Comparison of ENCODE assay signal across 16 cellular contexts in the genomic region with DNA sequence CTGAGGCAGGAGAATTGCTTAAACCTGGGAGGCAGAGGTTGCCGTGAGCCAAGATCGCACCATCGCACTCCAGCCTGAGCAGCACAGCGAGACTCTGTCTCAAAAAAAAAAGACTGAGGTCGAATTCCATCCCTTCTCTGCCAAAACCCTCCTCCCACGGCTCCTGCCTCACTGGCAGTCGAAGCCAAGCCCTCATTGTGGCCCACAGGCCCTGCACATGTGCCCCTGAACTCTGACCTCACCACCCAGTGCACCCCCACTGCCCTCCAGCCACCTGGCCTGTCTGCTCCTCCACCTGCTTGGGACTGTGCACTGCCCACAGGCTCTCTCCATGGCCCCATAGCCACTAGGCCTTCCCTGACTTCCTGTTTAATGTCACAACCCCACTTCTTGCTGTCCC. TPM values are rescaled to one million over a fixed set of nuclear protein-coding genes. Genes with fewer than 3 reads are reported as not detected.
DNase-seq lines count a peak whose midpoint lies in the region; ATAC-seq and TF ChIP-seq lines count a peak whose summit lies in the region.
"Had no signal": no experiment of that assay in that cellular context is flagged by ENCODE, and none has a peak within 500 bp of the region (broad histone marks: within the 10 kb centered on the region; RNA-seq: fewer than 3 reads in every experiment).

No MANE protein-coding gene starts in this region.

- no peak overlapping the region for H3K4me3 ChIP-seq in CD4-positive, CD25-positive, alpha-beta regulatory T cell (ENCODE audit: low read depth, low read length)
- H3K4me3 ChIP-seq in HEK293 (ENCODE audit: low read depth, low read length) (no peak overlapping the region), testis (no peak overlapping the region)
- H3K4me3 ChIP-seq: GM23248, HAP-1 had no signal

- H3K36me3 Mint-ChIP-seq in CD4-positive, CD25-positive, alpha-beta regulatory T cell = no peaks in the 10 kb centered on the region
- H3K36me3 Mint-ChIP-seq: IgD-negative memory B cell had no signal

- no peak overlapping the region for H3K27ac ChIP-seq in CD4-positive, CD25-positive, alpha-beta regulatory T cell (ENCODE audit: insufficient read depth, low read length, poor library complexity, severe bottlenecking)
- H3K27ac ChIP-seq in HEK293 (ENCODE audit: extremely low read depth, low read depth, low read length) (no peak overlapping the region), testis (no peak overlapping the region)
- H3K27ac ChIP-seq: GM23248 had no signal

- H3K27me3 ChIP-seq in CD4-positive, CD25-positive, alpha-beta regulatory T cell (ENCODE audit: control insufficient read depth, insufficient read depth, low read length) = no peaks in the 10 kb centered on the region
- H3K27me3 ChIP-seq in testis = no peaks in the 10 kb centered on the region
- H3K27me3 ChIP-seq: BE2C had no signal

- no peaks in the 10 kb centered on the region for H3K36me3 ChIP-seq in CD4-positive, CD25-positive, alpha-beta regulatory T cell (ENCODE audit: control insufficient read depth, insufficient read depth, low read length)
- H3K36me3 ChIP-seq in HEK293 (ENCODE audit: control insufficient read depth in 2 of 2, insufficient read depth in 1 of 2, low read length in 2 of 2) = no peaks in the 10 kb centered on the region
- no peaks in the 10 kb centered on the region for H3K36me3 ChIP-seq in testis (ENCODE audit: low read depth, missing control alignments)
- H3K36me3 ChIP-seq: BE2C, HAP-1 had no signal

- POLR2A ChIA-PET in HEK293 (lab: Yijun Ruan, JAX) = no interaction called here

- H3K27ac Mint-ChIP-seq in CD4-positive, CD25-positive, alpha-beta regulatory T cell = peak overlapping the region in 2 of 3 donors; percentile 33 to 62
- H3K27ac Mint-ChIP-seq: CD4-positive, alpha-beta T cell; IgD-negative memory B cell had no signal

- no peak for TF ChIP-seq POLR2A in testis (IDR thresholded peaks at IDR 0.05)

- H3K4me1 ChIP-seq in CD4-positive, CD25-positive, alpha-beta regulatory T cell (ENCODE audit: control insufficient read depth, insufficient read depth, low read length, poor library complexity, severe bottlenecking) = no peaks in the 10 kb centered on the region
- H3K4me1 ChIP-seq in HEK293 (ENCODE audit: control insufficient read depth, insufficient read depth, low read length) (no peaks in the 10 kb centered on the region), testis (no peaks in the 10 kb centered on the region)
- H3K4me1 ChIP-seq: BE2C, Caco-2, HAP-1 had no signal

- intact Hi-C loops in testis (cut with DNase I; ENCODE audit: low total_unique reads) = no loop called here

- H3K4me3 Mint-ChIP-seq in CD4-positive, CD25-positive, alpha-beta regulatory T cell = no peak overlapping the region
- H3K4me3 Mint-ChIP-seq: CD4-positive, alpha-beta T cell had no signal

- no peak for TF ChIP-seq CTCF in HEK293 (tag by site-specific recombination; IDR thresholded peaks at IDR 0.05)
- TF ChIP-seq CTCF in testis (IDR thresholded peaks at IDR 0.05) = no peak

- ATAC-seq in CD4-positive, CD25-positive, alpha-beta regulatory T cell (ENCODE audit: low read depth in 2 of 2) = no peak
- ATAC-seq in left lobe of liver = peak; percentile 78

- WGBS in testis, 2 donors = 78 to 80% methylated on average over 7 of the region's 7 CpGs

- H3K9me3 Mint-ChIP-seq in CD4-positive, CD25-positive, alpha-beta regulatory T cell = peaks cover 0 to 4% (median 0%) of the 10 kb centered on the region in 7 donors

- CTCF ChIA-PET in HEK293 (lab: Yijun Ruan, JAX) = interaction anchor here (0.8 kb wide), 1 partner anchor 14 kb away, joined by 3 read pairs; no protein-coding TSS in a partner anchor

- DNase-seq in CD4-positive, CD25-positive, alpha-beta regulatory T cell = no peak
- DNase-seq in left lobe of liver (ENCODE audit: low spot score) = peak; percentile 96
- DNase-seq in myocyte (ENCODE audit: low read depth) = peak; percentile 13
- DNase-seq in NK-92 (lab: John Stamatoyannopoulos, UW; ENCODE audit: unreplicated experiment) = no peak
- DNase-seq in NCI-H1092 treated with DMSO at 0.1 percent for 48 hours (lab: John Stamatoyannopoulos, UW) = no peak
- DNase-seq in T-helper 9 cell = no peak
- no peak for DNase-seq in testis
- DNase-seq: ACHN; BE2C; C1 segment of cervical spinal cord; Caco-2; CD4-positive, alpha-beta T cell; GM23248 had no signal

- no peaks in the 10 kb centered on the region for H3K27me3 Mint-ChIP-seq in CD4-positive, CD25-positive, alpha-beta regulatory T cell
- H3K27me3 Mint-ChIP-seq: CD4-positive, alpha-beta T cell had no signal

- no peaks in the 10 kb centered on the region for H3K9me3 ChIP-seq in CD4-positive, CD25-positive, alpha-beta regulatory T cell (ENCODE audit: control insufficient read depth in 2 of 2, low read length in 2 of 2)
- no peaks in the 10 kb centered on the region for H3K9me3 ChIP-seq in HEK293 (ENCODE audit: control insufficient read depth, insufficient read depth, low read depth, low read length)
- no peaks in the 10 kb centered on the region for H3K9me3 ChIP-seq in testis
- H3K9me3 ChIP-seq: BE2C had no signal

- H3K4me1 Mint-ChIP-seq in CD4-positive, CD25-positive, alpha-beta regulatory T cell = no peaks in the 10 kb centered on the region

TF ChIP-seq in HEK293, 187 proteins besides CTCF, POLR2A, EP300 and RAD21:
- no peak for TF ChIP-seq ZBTB8A (tag by site-specific recombination; IDR thresholded peaks at IDR 0.05)
- TF ChIP-seq EGR2 (tag by site-specific recombination; IDR thresholded peaks at IDR 0.05; ENCODE audit: low read depth) = 0 out of 2 replicates have a peak, but pooled peaks have one; percentile 37
- TF ChIP-seq GLI2 (tag by site-specific recombination; IDR thresholded peaks at IDR 0.05; ENCODE audit: borderline replicate concordance, low read depth) = no peak
- TF ChIP-seq ZNF624 (tag by site-specific recombination; IDR thresholded peaks at IDR 0.05) = no peak
- TF ChIP-seq MEIS1 (CRISPR knock-in tag; IDR thresholded peaks at IDR 0.05; ENCODE audit: borderline replicate concordance) = no peak
- no peak for TF ChIP-seq ZNF701 (tag by site-specific recombination; IDR thresholded peaks at IDR 0.05)
- peak; percentile 52 for TF ChIP-seq ZFHX2 (tag by site-specific recombination; conservative IDR thresholded peaks at IDR 0.05)
TF ChIP-seq in HEK293: peak in this region for 2.

RNA-seq across cellular contexts. Expression of gene MYO15A, which starts 7.0 kb away (rescaled TPM):
- 0.81 TPM for total RNA-seq in CD4-positive, CD25-positive, alpha-beta regulatory T cell
- polyA plus RNA-seq in CD4-positive, CD25-positive, alpha-beta regulatory T cell = under 1 TPM in 3 of 4 donors, not detected in 1; 0.19 to 0.35 (median 0.25) TPM
- total RNA-seq in left lobe of liver (6.0 TPM), myocyte (0.03 and 0.57 TPM in 2 replicates), testis (10 to 100 TPM; 18.6 to 30.2 TPM)
- 0.30 TPM for polyA plus RNA-seq in myocyte (2012)
- 21.7 TPM for polyA plus RNA-seq in testis (ENCODE audit: insufficient read depth, low read depth, low replicate concordance)
- total RNA-seq: Caco-2 had no signal

RNA-seq across cellular contexts. Expression of gene DRG2, which starts 27.8 kb away (rescaled TPM):
- total RNA-seq in CD4-positive, CD25-positive, alpha-beta regulatory T cell = 54.5 TPM
- polyA plus RNA-seq in CD4-positive, CD25-positive, alpha-beta regulatory T cell = 10 to 100 TPM; 36.4 to 45.3 (median 41.4) TPM
- 13.0 TPM for total RNA-seq in left lobe of liver
- total RNA-seq in myocyte = 52.3 and 67.2 TPM in 2 replicates
- 38.3 TPM for polyA plus RNA-seq in myocyte (2012)
- total RNA-seq in testis = 10 to 100 TPM; 42.9 to 43.1 TPM
- polyA plus RNA-seq in testis (ENCODE audit: insufficient read depth, low read depth, low replicate concordance) = 26.0 TPM

Comparison
In these comparisons a context has a peak if more than half of its experiments do, and no peak if none do; other contexts are left out.
1. DNase-seq: peak in left lobe of liver (single experiment) and myocyte (single experiment); none in CD4-positive, CD25-positive, alpha-beta regulatory T cell (0 of 3), NK-92 (single experiment), NCI-H1092 treated with DMSO at 0.1 percent for 48 hours (single experiment), T-helper 9 cell (single experiment) and testis (single experiment).